ENCODE assay signal across 8 cellular contexts in the genomic region with DNA sequence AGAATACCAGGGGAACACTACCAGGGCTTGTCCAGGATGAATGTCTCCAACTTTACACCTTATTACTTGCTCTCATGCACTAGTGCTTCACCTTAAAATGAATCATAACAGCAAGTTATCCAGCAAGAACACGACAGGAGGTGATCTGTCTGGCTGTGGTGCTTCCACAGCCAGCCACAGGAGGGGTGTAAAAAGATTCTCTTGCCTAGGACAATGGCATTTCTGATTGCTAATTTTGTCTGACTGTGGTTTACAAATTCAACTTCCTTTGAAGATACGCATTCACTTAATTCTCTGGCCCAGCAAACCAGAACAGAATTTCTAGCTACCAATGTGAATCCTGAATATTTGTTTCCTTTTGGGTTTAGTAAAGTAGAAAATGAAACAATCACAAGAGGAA. TPM values are rescaled to one million over a fixed set of nuclear protein-coding genes. Genes with fewer than 3 reads are reported as not detected.
A peak's percentile ranks its signal among the peaks of the same experiment; 100 is the strongest.
DNase-seq lines count a peak whose midpoint lies in the region; ATAC-seq lines count a peak whose summit lies in the region.

No MANE protein-coding gene starts in this region.

- H3K4me1 Mint-ChIP-seq in CD4-positive, alpha-beta memory T cell: peaks cover 7 to 8% (median 8%) of the 10 kb centered on the region in 4 donors

- peak; percentile 79 for ATAC-seq in GM21723 (IDR thresholded peaks at IDR 0.05; ENCODE audit: unreplicated experiment)
- ATAC-seq in left ventricle myocardium superior: peak; percentile 53
- no peak for ATAC-seq in GM21737 (IDR thresholded peaks at IDR 0.05; ENCODE audit: unreplicated experiment)

- no peaks in the 10 kb centered on the region for H3K27me3 ChIP-seq in CD4-positive, alpha-beta memory T cell (ENCODE audit: insufficient read depth, low read length)

- in situ Hi-C loops in SK-MEL-5 (cut with HindIII; ENCODE audit: low pct_unique_long_range_greater_than_20kb, low sequenced_read_pairs): no loop called here

- CTCF ChIA-PET in CD4-positive, alpha-beta memory T cell (lab: Charles Lee; ENCODE audit: partially characterized antibody): no interaction called here

- no peak overlapping the region for H3K4me3 ChIP-seq in CD4-positive, alpha-beta memory T cell (ENCODE audit: low read length in 2 of 2)

- intact Hi-C loops in CD4-positive, alpha-beta memory T cell (cut with micrococcal nuclease): no loop called here
- intact Hi-C loops in left ventricle myocardium superior (cut with micrococcal nuclease): no loop called here

- H3K36me3 ChIP-seq in CD4-positive, alpha-beta memory T cell (ENCODE audit: insufficient read depth, low read length): no peaks in the 10 kb centered on the region

- DNase-seq in CD4-positive, alpha-beta memory T cell: no peak
- peak; percentile 68 for DNase-seq in SK-MEL-5 (ENCODE audit: low read depth, low spot score)
- no peak for DNase-seq in left ventricle myocardium superior
- no peak for DNase-seq in cerebellar cortex (ENCODE audit: low spot score)
- no peak for DNase-seq in NCI-H2107 (lab: John Stamatoyannopoulos, UW)
- no peak for DNase-seq in UCSD-AML1 (lab: John Stamatoyannopoulos, UW; ENCODE audit: unreplicated experiment)

- H3K9me3 Mint-ChIP-seq in CD4-positive, alpha-beta memory T cell: no peaks in the 10 kb centered on the region

- peak overlapping the region in 4 of 7 donors; percentile 13 to 66 (median 41) for H3K27ac Mint-ChIP-seq in CD4-positive, alpha-beta memory T cell

- H3K4me3 Mint-ChIP-seq in CD4-positive, alpha-beta memory T cell: peak overlapping the region in 5 of 8 donors; percentile 14 to 43 (median 34)

- POLR2A ChIA-PET in CD4-positive, alpha-beta memory T cell (lab: Charles Lee; ENCODE audit: partially characterized antibody): interaction anchor here (1.0 kb wide), 1 partner anchor 24 kb away, joined by 3 read pairs; no protein-coding TSS in a partner anchor

- no peaks in the 10 kb centered on the region for H3K36me3 Mint-ChIP-seq in CD4-positive, alpha-beta memory T cell

- H3K27me3 Mint-ChIP-seq in CD4-positive, alpha-beta memory T cell: peaks cover 0 to 2% of the 10 kb centered on the region in 2 donors

- no peaks in the 10 kb centered on the region for H3K9me3 ChIP-seq in CD4-positive, alpha-beta memory T cell (ENCODE audit: control insufficient read depth in 1 of 2, low read length in 2 of 2)

- H3K27ac ChIP-seq in CD4-positive, alpha-beta memory T cell (ENCODE audit: low read depth, low read length): no peak overlapping the region

- H3K4me1 ChIP-seq in CD4-positive, alpha-beta memory T cell (ENCODE audit: insufficient read depth, low read length): peaks cover 7% of the 10 kb centered on the region

RNA-seq across cellular contexts. Expression of gene COG3, which starts 23.1 kb away (rescaled TPM):
- 10 to 100 TPM; 51.1 to 59.8 TPM for total RNA-seq in CD4-positive, alpha-beta memory T cell
- 10 to 100 TPM; 28.8 to 29.5 TPM for polyA plus RNA-seq in CD4-positive, alpha-beta memory T cell
- 37.8 and 39.2 TPM in 2 replicates for total RNA-seq in SK-MEL-5 (2014; rRNA removed; shearing (Covaris generic))
- polyA plus RNA-seq in SK-MEL-5 (2015; cell fraction: cytosol; rRNA removed): 21.9 and 30.3 TPM in 2 replicates
- polyA plus RNA-seq in SK-MEL-5 (2015; cell fraction: nucleus; rRNA removed): 72.8 and 93.5 TPM in 2 replicates
- 15.1 TPM for total RNA-seq in left ventricle myocardium superior

RNA-seq across cellular contexts. Expression of gene SLC25A30, which starts 23.5 kb away (rescaled TPM):
- total RNA-seq in CD4-positive, alpha-beta memory T cell: 10 to 100 TPM; 21.4 to 22.0 TPM
- polyA plus RNA-seq in CD4-positive, alpha-beta memory T cell: 1 to 10 TPM; 1.8 to 2.0 TPM
- 14.7 and 14.9 TPM in 2 replicates for total RNA-seq in SK-MEL-5 (2014; rRNA removed; shearing (Covaris generic))
- 19.1 and 20.6 TPM in 2 replicates for polyA plus RNA-seq in SK-MEL-5 (2015; cell fraction: cytosol; rRNA removed)
- 12.7 and 18.2 TPM in 2 replicates for polyA plus RNA-seq in SK-MEL-5 (2015; cell fraction: nucleus; rRNA removed)
- total RNA-seq in left ventricle myocardium superior: 194 TPM
